ENCODE assay signal across 17 cellular contexts in the genomic region with DNA sequence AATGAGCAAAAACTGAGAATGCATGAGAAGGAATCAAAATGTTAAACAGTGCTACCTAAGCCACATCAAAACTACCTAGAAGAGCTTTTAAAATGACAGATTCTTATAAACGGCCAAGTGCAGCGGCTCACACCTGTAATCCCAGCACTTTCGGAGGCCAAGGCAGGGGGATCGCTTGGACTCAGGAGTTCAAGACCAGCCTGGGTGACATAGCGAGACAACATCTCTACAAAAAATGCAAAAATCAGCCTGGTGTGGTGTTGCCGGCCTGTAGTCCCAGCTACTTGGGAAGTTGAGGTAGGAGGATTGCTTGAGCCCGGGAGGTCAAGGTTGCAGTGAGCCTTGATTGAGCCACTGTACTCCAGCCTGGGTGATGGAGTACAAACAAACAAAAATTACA. TPM values are rescaled to one million over a fixed set of nuclear protein-coding genes. Genes with fewer than 3 reads are reported as not detected.
A peak's percentile ranks its signal among the peaks of the same experiment; 100 is the strongest.
DNase-seq lines count a peak whose midpoint lies in the region; ATAC-seq and TF ChIP-seq lines count a peak whose summit lies in the region.
"Had no signal": no experiment of that assay in that cellular context is flagged by ENCODE, and none has a peak within 500 bp of the region (broad histone marks: within the 10 kb centered on the region; RNA-seq: fewer than 3 reads in every experiment).

No MANE protein-coding gene starts in this region.

- no peaks in the 10 kb centered on the region for H3K9me3 ChIP-seq in right cardiac atrium (ENCODE audit: control insufficient read depth, low read length)
- H3K9me3 ChIP-seq: upper lobe of right lung had no signal

- no peak for ATAC-seq in activated CD8-positive, alpha-beta T cell treated with anti-CD3 and anti-CD28 coated beads for 36 hours
- ATAC-seq in memory B cell (ENCODE audit: low read depth), result no peak
- no peak for ATAC-seq in GM18867 (IDR thresholded peaks at IDR 0.05; ENCODE audit: unreplicated experiment)
- no peak for ATAC-seq in HG03159 (IDR thresholded peaks at IDR 0.05; ENCODE audit: unreplicated experiment)
- ATAC-seq in right cardiac atrium, result no peak
- ATAC-seq: upper lobe of right lung had no signal

- peaks cover 91% of the 10 kb centered on the region for H3K4me1 Mint-ChIP-seq in activated naive CD4-positive, alpha-beta T cell treated with anti-CD3 and anti-CD28 coated beads, Interleukin-2, amount 10 ng/mL, durations not matched to agents 7 days and 5 days
- H3K4me1 Mint-ChIP-seq in activated CD8-positive, alpha-beta T cell treated with anti-CD3 and anti-CD28 coated beads for 36 hours (ENCODE audit: low read depth), result peaks cover 89% of the 10 kb centered on the region
- peaks cover 61% of the 10 kb centered on the region for H3K4me1 Mint-ChIP-seq in memory B cell

- TF ChIP-seq CTCF in activated CD8-positive, alpha-beta T cell treated with anti-CD3 and anti-CD28 coated beads for 36 hours (IDR thresholded peaks at IDR 0.05), result no peak

- peaks cover 8% of the 10 kb centered on the region for H3K9me3 Mint-ChIP-seq in activated naive CD4-positive, alpha-beta T cell treated with anti-CD3 and anti-CD28 coated beads, Interleukin-2, amount 10 ng/mL, durations not matched to agents 7 days and 5 days
- no peaks in the 10 kb centered on the region for H3K9me3 Mint-ChIP-seq in activated CD8-positive, alpha-beta T cell treated with anti-CD3 and anti-CD28 coated beads for 36 hours
- H3K9me3 Mint-ChIP-seq in memory B cell, result no peaks in the 10 kb centered on the region
- H3K9me3 Mint-ChIP-seq: dendritic cell treated with granulocyte-macrophage colony-stimulating factor and Interleukin-4, amounts not matched to agents 40 ng/mL and 50 ng/mL, for 4 days had no signal

- 93% methylated on average over 7 of the region's 7 CpGs for WGBS in right cardiac atrium

- H3K4me3 ChIP-seq in right cardiac atrium (ENCODE audit: low read length), result no peak overlapping the region
- H3K4me3 ChIP-seq: upper lobe of right lung had no signal

- no peaks in the 10 kb centered on the region for H3K4me1 ChIP-seq in right cardiac atrium (ENCODE audit: control insufficient read depth, insufficient read depth, low read length)

- H3K4me3 Mint-ChIP-seq in activated naive CD4-positive, alpha-beta T cell treated with anti-CD3 and anti-CD28 coated beads, Interleukin-2, amount 10 ng/mL, durations not matched to agents 7 days and 5 days, result no peak overlapping the region
- H3K4me3 Mint-ChIP-seq in activated CD8-positive, alpha-beta T cell treated with anti-CD3 and anti-CD28 coated beads for 36 hours, result peak overlapping the region; percentile 56
- peak overlapping the region; percentile 63 for H3K4me3 Mint-ChIP-seq in memory B cell
- H3K4me3 Mint-ChIP-seq: dendritic cell treated with granulocyte-macrophage colony-stimulating factor and Interleukin-4, amounts not matched to agents 40 ng/mL and 50 ng/mL, for 4 days had no signal

- POLR2A ChIA-PET in activated CD8-positive, alpha-beta T cell treated with anti-CD3 and anti-CD28 coated beads for 36 hours (lab: Charles Lee), result interaction anchor here (0.6 to 8.7 kb wide), 12 partner anchors 12 to 143 kb away, joined by 3 to 104 read pairs (median 5); partner anchors contain the start of genes FNBP1 and GPR107

- no peak overlapping the region for H3K27ac ChIP-seq in right cardiac atrium (ENCODE audit: low read length)
- H3K27ac ChIP-seq: RWPE1, upper lobe of right lung had no signal

- intact Hi-C loops in activated CD8-positive, alpha-beta T cell treated with anti-CD3 and anti-CD28 coated beads for 36 hours (cut with micrococcal nuclease), result no loop called here
- intact Hi-C loops in right cardiac atrium (cut with DNase I), result no loop called here

- no peaks in the 10 kb centered on the region for H3K27me3 ChIP-seq in right cardiac atrium (ENCODE audit: control insufficient read depth, insufficient read depth)
- H3K27me3 ChIP-seq: upper lobe of right lung had no signal

- H3K27me3 Mint-ChIP-seq in activated naive CD4-positive, alpha-beta T cell treated with anti-CD3 and anti-CD28 coated beads, Interleukin-2, amount 10 ng/mL, durations not matched to agents 7 days and 5 days, result no peaks in the 10 kb centered on the region
- no peaks in the 10 kb centered on the region for H3K27me3 Mint-ChIP-seq in activated CD8-positive, alpha-beta T cell treated with anti-CD3 and anti-CD28 coated beads for 36 hours
- H3K27me3 Mint-ChIP-seq in memory B cell, result no peaks in the 10 kb centered on the region
- H3K27me3 Mint-ChIP-seq: dendritic cell treated with granulocyte-macrophage colony-stimulating factor and Interleukin-4, amounts not matched to agents 40 ng/mL and 50 ng/mL, for 4 days had no signal

- CTCF ChIA-PET in activated naive CD4-positive, alpha-beta T cell treated with anti-CD3 and anti-CD28 coated beads, Interleukin-2, amount 10 ng/mL, durations not matched to agents 7 days and 5 days (lab: Charles Lee), result interaction anchor here (0.6 to 2.1 kb wide), 4 partner anchors 20 to 144 kb away, joined by 3 to 7 read pairs (median 4); no protein-coding TSS in a partner anchor
- CTCF ChIA-PET in activated CD8-positive, alpha-beta T cell treated with anti-CD3 and anti-CD28 coated beads for 36 hours (lab: Charles Lee), result interaction anchor here (1.0 to 1.1 kb wide), 2 partner anchors 36 to 39 kb away, joined by 3 to 4 read pairs; no protein-coding TSS in a partner anchor

- no peak for DNase-seq in activated naive CD4-positive, alpha-beta T cell treated with anti-CD3 and anti-CD28 coated beads, Interleukin-2, amount 10 ng/mL, durations not matched to agents 7 days and 5 days
- DNase-seq in activated naive CD4-positive, alpha-beta T cell treated with Interleukin-2 at 50 U/mL for 16 hours, result no peak
- DNase-seq in activated CD8-positive, alpha-beta T cell treated with anti-CD3 and anti-CD28 coated beads for 36 hours, result peak; percentile 35
- DNase-seq in memory B cell (ENCODE audit: low spot score in 2 of 2) (no peak), SW480 (ENCODE audit: low spot score) (no peak), right cardiac atrium (no peak)
- DNase-seq: DMS79 treated with DMSO at 0.1 percent for 48 hours, GOT3, Kasumi-1, mesendoderm, NCI-H1694 treated with DMSO at 0.1 percent for 48 hours, NCI-H526, upper lobe of right lung had no signal

- peak overlapping the region; percentile 71 for H3K27ac Mint-ChIP-seq in activated naive CD4-positive, alpha-beta T cell treated with anti-CD3 and anti-CD28 coated beads, Interleukin-2, amount 10 ng/mL, durations not matched to agents 7 days and 5 days
- H3K27ac Mint-ChIP-seq in activated CD8-positive, alpha-beta T cell treated with anti-CD3 and anti-CD28 coated beads for 36 hours, result peak overlapping the region; percentile 99
- peak overlapping the region; percentile 99 for H3K27ac Mint-ChIP-seq in memory B cell
- H3K27ac Mint-ChIP-seq: dendritic cell treated with granulocyte-macrophage colony-stimulating factor and Interleukin-4, amounts not matched to agents 40 ng/mL and 50 ng/mL, for 4 days had no signal

- H3K36me3 Mint-ChIP-seq in activated naive CD4-positive, alpha-beta T cell treated with anti-CD3 and anti-CD28 coated beads, Interleukin-2, amount 10 ng/mL, durations not matched to agents 7 days and 5 days, result peaks cover 55% of the 10 kb centered on the region
- peaks cover 70% of the 10 kb centered on the region for H3K36me3 Mint-ChIP-seq in activated CD8-positive, alpha-beta T cell treated with anti-CD3 and anti-CD28 coated beads for 36 hours (ENCODE audit: low read depth)
- H3K36me3 Mint-ChIP-seq in memory B cell, result peaks cover 11% of the 10 kb centered on the region

RNA-seq across cellular contexts. Expression of gene FNBP1, which starts 13.4 kb away (rescaled TPM):
- 100 to 1,000 TPM; 266 to 268 TPM for total RNA-seq in activated CD8-positive, alpha-beta T cell treated with anti-CD3 and anti-CD28 coated beads for 36 hours
- total RNA-seq in right cardiac atrium, result 10 to 100 TPM; 26.2 to 27.5 (median 26.6) TPM
- polyA plus RNA-seq in right cardiac atrium, result 10.8 TPM

RNA-seq across cellular contexts. Expression of gene GPR107, which starts 24.1 kb away (rescaled TPM):
- total RNA-seq in activated CD8-positive, alpha-beta T cell treated with anti-CD3 and anti-CD28 coated beads for 36 hours, result 10 to 100 TPM; 18.2 to 19.0 TPM
- 10 to 100 TPM; 23.2 to 29.5 (median 24.0) TPM for total RNA-seq in right cardiac atrium
- 13.1 TPM for polyA plus RNA-seq in right cardiac atrium

Comparison
In these comparisons a context has a peak if more than half of its experiments do, and no peak if none do; other contexts are left out.
1. RNA of gene FNBP1, which starts 13.4 kb away (total RNA-seq): 266 to 268 TPM in activated CD8-positive, alpha-beta T cell treated with anti-CD3 and anti-CD28 coated beads for 36 hours; 26.2 to 27.5 TPM in right cardiac atrium; every median in the first group is over 4 times any median in the second.
2. Peak in every context shown above with its lines, with median percentiles within 50 percentile points of each other: H3K27ac Mint-ChIP-seq.